In the genomic region with DNA sequence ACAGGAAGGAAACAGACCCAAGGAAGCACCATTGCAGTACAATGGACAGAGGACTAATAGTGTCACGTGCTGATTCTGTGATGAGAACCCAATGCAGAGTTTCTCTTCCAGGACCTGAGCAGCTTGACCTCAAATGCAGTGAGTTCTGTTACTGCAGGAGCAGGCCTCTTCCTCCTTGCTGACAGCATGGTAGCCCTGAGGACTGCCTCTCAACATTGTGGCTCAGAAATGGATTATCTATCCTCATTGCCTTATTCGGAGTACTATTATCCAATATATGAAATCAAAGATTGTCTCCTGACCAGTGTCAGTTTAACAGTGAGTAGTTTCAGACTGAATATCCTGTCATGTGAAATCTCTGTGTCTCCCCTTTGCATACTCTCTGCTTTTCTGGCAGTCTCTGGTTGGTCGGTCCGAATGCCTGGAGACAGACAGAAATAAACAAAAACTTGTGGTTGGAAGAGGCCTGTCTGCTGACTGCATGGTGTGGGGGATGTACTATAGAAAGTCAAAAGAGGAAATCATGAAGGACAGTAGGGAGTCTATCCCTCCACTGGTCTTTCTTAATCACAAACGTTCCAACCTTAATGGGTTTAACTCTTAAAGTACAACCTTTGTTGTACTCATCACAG, we compare ENCODE assay signal across 9 cellular contexts. TPM values are rescaled to one million over a fixed set of nuclear protein-coding genes. Genes with fewer than 3 reads are reported as not detected.
DNase-seq lines count a peak whose midpoint lies in the region; ATAC-seq, FAIRE-seq and TF ChIP-seq lines count a peak whose summit lies in the region.
"Had no signal": no experiment of that assay in that cellular context is flagged by ENCODE, and none has a peak within 500 bp of the region (broad histone marks: within the 10 kb centered on the region; RNA-seq: fewer than 3 reads in every experiment).

No MANE protein-coding gene starts in this region.

- no peak overlapping the region for H3K4me3 Mint-ChIP-seq in activated T-helper 2 cell treated with anti-CD3 and anti-CD28 coated beads, Interferon-gamma antibody, Interleukin-2, Interleukin-4, amounts not matched to agents 10 μg/mL and 5 μg/mL and 100 μg/mL, durations not matched to agents 14 hours and 24 hours and 36 hours (ENCODE audit: low read depth)

- no peaks in the 10 kb centered on the region for H3K9me3 ChIP-seq in spleen

- H3K4me1 ChIP-seq in spleen = peaks cover 0 to 39% (median 10%) of the 10 kb centered on the region in 6 donors

- no peaks in the 10 kb centered on the region for H3K4me1 Mint-ChIP-seq in activated T-helper 2 cell treated with anti-CD3 and anti-CD28 coated beads, Interferon-gamma antibody, Interleukin-2, Interleukin-4, amounts not matched to agents 10 μg/mL and 5 μg/mL and 100 μg/mL, durations not matched to agents 14 hours and 24 hours and 36 hours (ENCODE audit: low read depth)

- H3K27ac ChIP-seq in spleen = peak overlapping the region; percentile 36 to 81 (median 66)

- FAIRE-seq in GM19239 (lab: Jason Lieb, UNC) = peak; percentile 60

- DNase-seq in GM19239 (ENCODE audit: insufficient read length, low spot score) (no peak), NB4 (ENCODE audit: low read depth) (peak; percentile 94), spleen (no peak), COLO668 (lab: John Stamatoyannopoulos, UW; ENCODE audit: unreplicated experiment) (no peak), NCI-H446 (lab: John Stamatoyannopoulos, UW) (no peak)
- DNase-seq in activated T-helper 2 cell treated with anti-CD3 and anti-CD28 coated beads, Interferon-gamma antibody, Interleukin-2, Interleukin-4, amounts not matched to agents 10 μg/mL and 5 μg/mL and 100 μg/mL, durations not matched to agents 14 hours and 24 hours and 36 hours (ENCODE audit: low spot score) = no peak

- H3K27me3 ChIP-seq in spleen (replicated peaks in 1 of 7) = no peaks in the 10 kb centered on the region

- H3K9me3 Mint-ChIP-seq in activated T-helper 2 cell treated with anti-CD3 and anti-CD28 coated beads, Interferon-gamma antibody, Interleukin-2, Interleukin-4, amounts not matched to agents 10 μg/mL and 5 μg/mL and 100 μg/mL, durations not matched to agents 14 hours and 24 hours and 36 hours = no peaks in the 10 kb centered on the region

- peak; percentile 84 for ATAC-seq in HG02884 (IDR thresholded peaks at IDR 0.05; ENCODE audit: unreplicated experiment)

- TF ChIP-seq CTCF in NB4 (IDR thresholded peaks at IDR 0.05; ENCODE audit: low read depth, low read length) = no peak
- no peak for TF ChIP-seq CTCF in spleen (IDR thresholded peaks at IDR 0.05 in 8 of 11, conservative IDR thresholded peaks at IDR 0.05 in 3 of 11)

- no peak overlapping the region for H3K27ac Mint-ChIP-seq in activated T-helper 2 cell treated with anti-CD3 and anti-CD28 coated beads, Interferon-gamma antibody, Interleukin-2, Interleukin-4, amounts not matched to agents 10 μg/mL and 5 μg/mL and 100 μg/mL, durations not matched to agents 14 hours and 24 hours and 36 hours

- WGBS in spleen, 5 donors = 29 to 59% (median 34%) methylated on average over 5 of the region's 5 CpGs

- H3K36me3 Mint-ChIP-seq in activated T-helper 2 cell treated with anti-CD3 and anti-CD28 coated beads, Interferon-gamma antibody, Interleukin-2, Interleukin-4, amounts not matched to agents 10 μg/mL and 5 μg/mL and 100 μg/mL, durations not matched to agents 14 hours and 24 hours and 36 hours (ENCODE audit: low read depth) = no peaks in the 10 kb centered on the region

- peaks cover 0 to 45% (median 0%) of the 10 kb centered on the region in 6 donors for H3K36me3 ChIP-seq in spleen

- peaks cover 1% of the 10 kb centered on the region for H3K27me3 Mint-ChIP-seq in activated T-helper 2 cell treated with anti-CD3 and anti-CD28 coated beads, Interferon-gamma antibody, Interleukin-2, Interleukin-4, amounts not matched to agents 10 μg/mL and 5 μg/mL and 100 μg/mL, durations not matched to agents 14 hours and 24 hours and 36 hours (ENCODE audit: low read depth)

- intact Hi-C loops in spleen (cut with DNase I; ENCODE audit: low total_unique reads) = no loop called here
- intact Hi-C loops in activated T-helper 2 cell treated with anti-CD3 and anti-CD28 coated beads, Interferon-gamma antibody, Interleukin-2, Interleukin-4, amounts not matched to agents 10 μg/mL and 5 μg/mL and 100 μg/mL, durations not matched to agents 14 hours and 24 hours and 36 hours (cut with micrococcal nuclease) = no loop called here

- TF ChIP-seq POLR2A in NB4 (IDR thresholded peaks at IDR 0.05; ENCODE audit: extremely low read depth, insufficient read length) (no peak), spleen (IDR thresholded peaks at IDR 0.05) (no peak)

- H3K4me3 ChIP-seq in NB4 (ENCODE audit: low read depth, low read length) (peak overlapping the region; percentile 26), spleen (no peak overlapping the region)

RNA-seq across cellular contexts. Expression of gene MS4A14, which starts 6.9 kb away (rescaled TPM):
- 10 to 100 TPM in 2 of 7 donors, 1 to 10 TPM in 5; 2.6 to 18.0 (median 6.3) TPM for total RNA-seq in spleen
- polyA plus RNA-seq in spleen = 1 to 10 TPM; 1.0 to 5.3 (median 2.4) TPM
- not detected in 2 replicates for total RNA-seq in activated T-helper 2 cell treated with anti-CD3 and anti-CD28 coated beads, Interferon-gamma antibody, Interleukin-2, Interleukin-4, amounts not matched to agents 10 μg/mL and 5 μg/mL and 100 μg/mL, durations not matched to agents 14 hours and 24 hours and 36 hours
- total RNA-seq: RPMI7951 had no signal

RNA-seq across cellular contexts. Expression of gene MS4A7, which starts 11.1 kb away (rescaled TPM):
- 100 to 1,000 TPM; 246 to 652 (median 397) TPM for total RNA-seq in spleen
- 10 to 100 TPM; 41.8 to 91.3 (median 78.7) TPM for polyA plus RNA-seq in spleen
- total RNA-seq in activated T-helper 2 cell treated with anti-CD3 and anti-CD28 coated beads, Interferon-gamma antibody, Interleukin-2, Interleukin-4, amounts not matched to agents 10 μg/mL and 5 μg/mL and 100 μg/mL, durations not matched to agents 14 hours and 24 hours and 36 hours = not detected in 2 replicates
- total RNA-seq: RPMI7951 had no signal

RNA-seq across cellular contexts. Expression of gene MS4A5, which starts 40.0 kb away (rescaled TPM):
- total RNA-seq in spleen = not detected
- not detected for polyA plus RNA-seq in spleen
- total RNA-seq in activated T-helper 2 cell treated with anti-CD3 and anti-CD28 coated beads, Interferon-gamma antibody, Interleukin-2, Interleukin-4, amounts not matched to agents 10 μg/mL and 5 μg/mL and 100 μg/mL, durations not matched to agents 14 hours and 24 hours and 36 hours = not detected in 2 replicates
- total RNA-seq: RPMI7951, urinary bladder had no signal
- polyA plus RNA-seq: urinary bladder had no signal

Comparison
In these comparisons a context has a peak if more than half of its experiments do, and no peak if none do; other contexts are left out.
1. RNA of gene MS4A7, which starts 11.1 kb away (total RNA-seq): 246 to 652 TPM in spleen; not detected in activated T-helper 2 cell treated with anti-CD3 and anti-CD28 coated beads, Interferon-gamma antibody, Interleukin-2, Interleukin-4, amounts not matched to agents 10 μg/mL and 5 μg/mL and 100 μg/mL, durations not matched to agents 14 hours and 24 hours and 36 hours; every median in the first group is over 100 times any median in the second.